ENCODE assay signal across 1 cellular context in the genomic region with DNA sequence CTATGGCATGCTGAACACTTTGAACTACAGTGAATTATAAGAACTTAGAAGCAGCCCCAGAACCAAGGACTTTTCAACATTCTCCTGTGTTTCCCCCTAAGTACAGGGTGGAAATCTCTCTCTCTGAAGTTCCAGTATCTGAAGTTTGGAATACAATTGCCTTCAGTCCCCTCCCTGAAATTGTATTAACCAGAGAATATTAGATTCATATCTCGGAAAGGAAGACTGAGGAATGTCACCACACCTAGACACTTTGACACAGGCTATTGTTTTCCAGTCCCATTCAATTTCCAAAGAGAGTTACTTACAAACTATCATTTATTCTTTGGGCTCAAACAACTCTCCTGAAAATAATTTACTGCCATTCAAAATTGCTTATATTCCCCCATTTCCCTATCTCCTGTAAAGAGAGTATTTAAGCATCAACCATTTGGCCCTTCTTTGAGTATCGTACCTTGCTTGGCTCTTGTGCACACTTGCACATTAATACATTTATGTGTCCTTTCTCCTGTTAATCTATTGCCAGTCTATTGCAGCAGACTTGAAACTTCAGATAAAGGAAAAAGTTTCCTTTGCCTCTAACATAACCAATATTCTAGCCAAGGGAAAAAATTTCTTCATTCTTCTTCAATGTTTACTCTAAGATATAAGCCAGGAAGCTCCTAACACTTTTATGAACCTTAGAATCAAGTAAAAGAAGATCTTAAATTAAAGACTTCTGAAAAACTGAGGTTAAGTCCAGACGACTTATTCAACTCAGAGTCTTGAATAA.
TF ChIP-seq lines count a peak whose summit lies in the region.

No MANE protein-coding gene starts in this region.

TF ChIP-seq in SK-N-SH, 30 proteins besides CTCF, POLR2A, EP300 and RAD21:
- TF ChIP-seq TEAD4 (IDR thresholded peaks at IDR 0.05; ENCODE audit: borderline replicate concordance, insufficient read depth), result no peak
- no peak for TF ChIP-seq RXRA (IDR thresholded peaks at IDR 0.05; ENCODE audit: borderline replicate concordance, low read depth)
- TF ChIP-seq, protein P1, sequence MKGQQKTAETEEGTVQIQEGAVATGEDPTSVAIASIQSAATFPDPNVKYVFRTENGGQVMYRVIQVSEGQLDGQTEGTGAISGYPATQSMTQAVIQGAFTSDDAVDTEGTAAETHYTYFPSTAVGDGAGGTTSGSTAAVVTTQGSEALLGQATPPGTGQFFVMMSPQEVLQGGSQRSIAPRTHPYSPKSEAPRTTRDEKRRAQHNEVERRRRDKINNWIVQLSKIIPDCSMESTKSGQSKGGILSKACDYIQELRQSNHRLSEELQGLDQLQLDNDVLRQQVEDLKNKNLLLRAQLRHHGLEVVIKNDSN (IDR thresholded peaks at IDR 0.05; ENCODE audit: borderline replicate concordance, low read depth), result no peak
- no peak for TF ChIP-seq FOSL2 (IDR thresholded peaks at IDR 0.05; ENCODE audit: borderline replicate concordance, low read depth)
- no peak for TF ChIP-seq RCOR1 (IDR thresholded peaks at IDR 0.05; ENCODE audit: low read length)
- TF ChIP-seq GATA2 (CRISPR knock-in tag; IDR thresholded peaks at IDR 0.05), result no peak
- no peak for TF ChIP-seq RFX5 (IDR thresholded peaks at IDR 0.05; ENCODE audit: low read length)
- TF ChIP-seq NFIC (IDR thresholded peaks at IDR 0.05; ENCODE audit: borderline replicate concordance), result no peak
- TF ChIP-seq, protein P2, sequence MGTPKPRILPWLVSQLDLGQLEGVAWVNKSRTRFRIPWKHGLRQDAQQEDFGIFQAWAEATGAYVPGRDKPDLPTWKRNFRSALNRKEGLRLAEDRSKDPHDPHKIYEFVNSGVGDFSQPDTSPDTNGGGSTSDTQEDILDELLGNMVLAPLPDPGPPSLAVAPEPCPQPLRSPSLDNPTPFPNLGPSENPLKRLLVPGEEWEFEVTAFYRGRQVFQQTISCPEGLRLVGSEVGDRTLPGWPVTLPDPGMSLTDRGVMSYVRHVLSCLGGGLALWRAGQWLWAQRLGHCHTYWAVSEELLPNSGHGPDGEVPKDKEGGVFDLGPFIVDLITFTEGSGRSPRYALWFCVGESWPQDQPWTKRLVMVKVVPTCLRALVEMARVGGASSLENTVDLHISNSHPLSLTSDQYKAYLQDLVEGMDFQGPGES (IDR thresholded peaks at IDR 0.05; ENCODE audit: low read depth, low read length), result no peak
- TF ChIP-seq TAF1 (IDR thresholded peaks at IDR 0.05; ENCODE audit: borderline replicate concordance, low read depth, low read length), result no peak
- TF ChIP-seq FOXM1 (IDR thresholded peaks at IDR 0.05; ENCODE audit: low read depth), result no peak
- TF ChIP-seq, protein P3, sequence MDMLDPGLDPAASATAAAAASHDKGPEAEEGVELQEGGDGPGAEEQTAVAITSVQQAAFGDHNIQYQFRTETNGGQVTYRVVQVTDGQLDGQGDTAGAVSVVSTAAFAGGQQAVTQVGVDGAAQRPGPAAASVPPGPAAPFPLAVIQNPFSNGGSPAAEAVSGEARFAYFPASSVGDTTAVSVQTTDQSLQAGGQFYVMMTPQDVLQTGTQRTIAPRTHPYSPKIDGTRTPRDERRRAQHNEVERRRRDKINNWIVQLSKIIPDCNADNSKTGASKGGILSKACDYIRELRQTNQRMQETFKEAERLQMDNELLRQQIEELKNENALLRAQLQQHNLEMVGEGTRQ (IDR thresholded peaks at IDR 0.05; ENCODE audit: borderline replicate concordance, low read depth, low read length), result no peak
- no peak for TF ChIP-seq YY1 (IDR thresholded peaks at IDR 0.05; ENCODE audit: low read depth)
- TF ChIP-seq NRF1 (IDR thresholded peaks at IDR 0.05; ENCODE audit: low read depth, low read length), result no peak
- no peak for TF ChIP-seq JUND (IDR thresholded peaks at IDR 0.05)
- TF ChIP-seq, protein P4, sequence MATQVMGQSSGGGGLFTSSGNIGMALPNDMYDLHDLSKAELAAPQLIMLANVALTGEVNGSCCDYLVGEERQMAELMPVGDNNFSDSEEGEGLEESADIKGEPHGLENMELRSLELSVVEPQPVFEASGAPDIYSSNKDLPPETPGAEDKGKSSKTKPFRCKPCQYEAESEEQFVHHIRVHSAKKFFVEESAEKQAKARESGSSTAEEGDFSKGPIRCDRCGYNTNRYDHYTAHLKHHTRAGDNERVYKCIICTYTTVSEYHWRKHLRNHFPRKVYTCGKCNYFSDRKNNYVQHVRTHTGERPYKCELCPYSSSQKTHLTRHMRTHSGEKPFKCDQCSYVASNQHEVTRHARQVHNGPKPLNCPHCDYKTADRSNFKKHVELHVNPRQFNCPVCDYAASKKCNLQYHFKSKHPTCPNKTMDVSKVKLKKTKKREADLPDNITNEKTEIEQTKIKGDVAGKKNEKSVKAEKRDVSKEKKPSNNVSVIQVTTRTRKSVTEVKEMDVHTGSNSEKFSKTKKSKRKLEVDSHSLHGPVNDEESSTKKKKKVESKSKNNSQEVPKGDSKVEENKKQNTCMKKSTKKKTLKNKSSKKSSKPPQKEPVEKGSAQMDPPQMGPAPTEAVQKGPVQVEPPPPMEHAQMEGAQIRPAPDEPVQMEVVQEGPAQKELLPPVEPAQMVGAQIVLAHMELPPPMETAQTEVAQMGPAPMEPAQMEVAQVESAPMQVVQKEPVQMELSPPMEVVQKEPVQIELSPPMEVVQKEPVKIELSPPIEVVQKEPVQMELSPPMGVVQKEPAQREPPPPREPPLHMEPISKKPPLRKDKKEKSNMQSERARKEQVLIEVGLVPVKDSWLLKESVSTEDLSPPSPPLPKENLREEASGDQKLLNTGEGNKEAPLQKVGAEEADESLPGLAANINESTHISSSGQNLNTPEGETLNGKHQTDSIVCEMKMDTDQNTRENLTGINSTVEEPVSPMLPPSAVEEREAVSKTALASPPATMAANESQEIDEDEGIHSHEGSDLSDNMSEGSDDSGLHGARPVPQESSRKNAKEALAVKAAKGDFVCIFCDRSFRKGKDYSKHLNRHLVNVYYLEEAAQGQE (IDR thresholded peaks at IDR 0.05; ENCODE audit: low read depth, low read length), result no peak
- TF ChIP-seq POLR2AphosphoS5 (IDR thresholded peaks at IDR 0.05; ENCODE audit: low read depth, low read length), result no peak
- TF ChIP-seq TCF12 (IDR thresholded peaks at IDR 0.05), result no peak
